1 cellular context compared by ENCODE assay signal in genomic region chr11:68036141-68036716, GRCh38.
TF ChIP-seq lines count a peak whose summit lies in the region.

No MANE protein-coding gene starts in this region.

TF ChIP-seq in GM12878, 131 proteins besides CTCF, POLR2A, EP300 and RAD21:
- TF ChIP-seq TBL1XR1 (IDR thresholded peaks at IDR 0.05; ENCODE audit: low read depth, low read length): no peak
- no peak for TF ChIP-seq RBBP5 (conservative IDR thresholded peaks at IDR 0.05)
- TF ChIP-seq ZBTB4 (CRISPR knock-in tag; IDR thresholded peaks at IDR 0.05): no peak
- no peak for TF ChIP-seq ZNF384 (IDR thresholded peaks at IDR 0.05; ENCODE audit: borderline replicate concordance, low read depth, low read length)
- no peak for TF ChIP-seq KDM1A (IDR thresholded peaks at IDR 0.05; ENCODE audit: borderline replicate concordance)
- no peak for TF ChIP-seq NFIC (IDR thresholded peaks at IDR 0.05; ENCODE audit: low read depth, low read length)
- TF ChIP-seq ZNF207 (IDR thresholded peaks at IDR 0.05; ENCODE audit: borderline replicate concordance): no peak
- no peak for TF ChIP-seq MYB (IDR thresholded peaks at IDR 0.05; ENCODE audit: borderline replicate concordance, low read depth, low read length)
- no peak for TF ChIP-seq SREBF2 (IDR thresholded peaks at IDR 0.05; ENCODE audit: low read length)
- TF ChIP-seq GABPA (IDR thresholded peaks at IDR 0.05; ENCODE audit: low read depth): no peak
